1 cellular context compared by ENCODE assay signal in the genomic region with DNA sequence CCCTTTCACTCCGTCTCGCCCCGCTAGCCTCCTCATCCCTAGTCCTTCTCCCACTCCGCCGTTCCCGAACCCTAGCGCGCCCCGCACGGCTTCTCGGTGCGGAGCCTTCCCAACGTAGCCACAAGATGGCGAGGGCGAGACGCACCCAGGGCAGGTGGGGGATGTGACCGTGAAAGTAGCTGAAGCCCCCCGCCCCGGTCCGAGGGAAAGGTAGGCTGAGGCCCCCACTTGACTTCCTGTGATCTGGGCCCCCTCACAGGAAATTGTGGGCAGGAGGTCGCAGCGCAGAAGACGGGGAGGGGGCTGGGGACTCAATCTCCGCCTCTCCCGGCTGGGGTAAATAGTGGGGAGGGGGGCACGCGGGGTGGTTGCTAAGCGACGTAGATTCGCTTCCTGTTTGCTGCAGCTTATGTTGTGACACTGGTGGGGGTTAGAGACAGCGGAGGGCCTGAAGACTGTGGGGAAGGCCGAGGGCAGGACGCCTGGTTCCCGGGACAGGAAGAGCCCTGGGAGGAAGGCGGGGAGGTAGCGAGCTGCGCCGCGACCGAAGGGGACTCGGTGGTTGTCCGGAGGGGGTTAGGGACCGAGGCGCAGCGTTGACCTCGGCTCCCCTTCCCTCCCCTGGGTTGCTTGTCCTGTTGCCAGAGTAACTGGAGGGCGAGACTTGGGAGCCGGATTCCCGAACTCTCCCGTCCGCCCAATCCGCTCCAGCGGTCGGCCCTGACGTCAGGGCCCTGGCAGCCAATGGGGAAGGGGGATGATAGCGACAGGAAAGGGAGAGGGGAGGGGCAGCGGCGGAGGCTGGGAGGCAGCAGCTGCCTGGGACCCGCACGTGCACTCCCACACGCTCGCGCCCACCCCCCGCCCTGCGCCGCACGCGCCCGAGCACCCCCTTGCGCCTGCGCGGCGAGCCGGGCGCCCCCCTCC.
TF ChIP-seq lines count a peak whose summit lies in the region.

No MANE protein-coding gene starts in this region.

TF ChIP-seq in K562, 482 proteins besides CTCF, POLR2A, EP300 and RAD21 (continued from another document and continues in another):
- TF ChIP-seq, protein P1, sequence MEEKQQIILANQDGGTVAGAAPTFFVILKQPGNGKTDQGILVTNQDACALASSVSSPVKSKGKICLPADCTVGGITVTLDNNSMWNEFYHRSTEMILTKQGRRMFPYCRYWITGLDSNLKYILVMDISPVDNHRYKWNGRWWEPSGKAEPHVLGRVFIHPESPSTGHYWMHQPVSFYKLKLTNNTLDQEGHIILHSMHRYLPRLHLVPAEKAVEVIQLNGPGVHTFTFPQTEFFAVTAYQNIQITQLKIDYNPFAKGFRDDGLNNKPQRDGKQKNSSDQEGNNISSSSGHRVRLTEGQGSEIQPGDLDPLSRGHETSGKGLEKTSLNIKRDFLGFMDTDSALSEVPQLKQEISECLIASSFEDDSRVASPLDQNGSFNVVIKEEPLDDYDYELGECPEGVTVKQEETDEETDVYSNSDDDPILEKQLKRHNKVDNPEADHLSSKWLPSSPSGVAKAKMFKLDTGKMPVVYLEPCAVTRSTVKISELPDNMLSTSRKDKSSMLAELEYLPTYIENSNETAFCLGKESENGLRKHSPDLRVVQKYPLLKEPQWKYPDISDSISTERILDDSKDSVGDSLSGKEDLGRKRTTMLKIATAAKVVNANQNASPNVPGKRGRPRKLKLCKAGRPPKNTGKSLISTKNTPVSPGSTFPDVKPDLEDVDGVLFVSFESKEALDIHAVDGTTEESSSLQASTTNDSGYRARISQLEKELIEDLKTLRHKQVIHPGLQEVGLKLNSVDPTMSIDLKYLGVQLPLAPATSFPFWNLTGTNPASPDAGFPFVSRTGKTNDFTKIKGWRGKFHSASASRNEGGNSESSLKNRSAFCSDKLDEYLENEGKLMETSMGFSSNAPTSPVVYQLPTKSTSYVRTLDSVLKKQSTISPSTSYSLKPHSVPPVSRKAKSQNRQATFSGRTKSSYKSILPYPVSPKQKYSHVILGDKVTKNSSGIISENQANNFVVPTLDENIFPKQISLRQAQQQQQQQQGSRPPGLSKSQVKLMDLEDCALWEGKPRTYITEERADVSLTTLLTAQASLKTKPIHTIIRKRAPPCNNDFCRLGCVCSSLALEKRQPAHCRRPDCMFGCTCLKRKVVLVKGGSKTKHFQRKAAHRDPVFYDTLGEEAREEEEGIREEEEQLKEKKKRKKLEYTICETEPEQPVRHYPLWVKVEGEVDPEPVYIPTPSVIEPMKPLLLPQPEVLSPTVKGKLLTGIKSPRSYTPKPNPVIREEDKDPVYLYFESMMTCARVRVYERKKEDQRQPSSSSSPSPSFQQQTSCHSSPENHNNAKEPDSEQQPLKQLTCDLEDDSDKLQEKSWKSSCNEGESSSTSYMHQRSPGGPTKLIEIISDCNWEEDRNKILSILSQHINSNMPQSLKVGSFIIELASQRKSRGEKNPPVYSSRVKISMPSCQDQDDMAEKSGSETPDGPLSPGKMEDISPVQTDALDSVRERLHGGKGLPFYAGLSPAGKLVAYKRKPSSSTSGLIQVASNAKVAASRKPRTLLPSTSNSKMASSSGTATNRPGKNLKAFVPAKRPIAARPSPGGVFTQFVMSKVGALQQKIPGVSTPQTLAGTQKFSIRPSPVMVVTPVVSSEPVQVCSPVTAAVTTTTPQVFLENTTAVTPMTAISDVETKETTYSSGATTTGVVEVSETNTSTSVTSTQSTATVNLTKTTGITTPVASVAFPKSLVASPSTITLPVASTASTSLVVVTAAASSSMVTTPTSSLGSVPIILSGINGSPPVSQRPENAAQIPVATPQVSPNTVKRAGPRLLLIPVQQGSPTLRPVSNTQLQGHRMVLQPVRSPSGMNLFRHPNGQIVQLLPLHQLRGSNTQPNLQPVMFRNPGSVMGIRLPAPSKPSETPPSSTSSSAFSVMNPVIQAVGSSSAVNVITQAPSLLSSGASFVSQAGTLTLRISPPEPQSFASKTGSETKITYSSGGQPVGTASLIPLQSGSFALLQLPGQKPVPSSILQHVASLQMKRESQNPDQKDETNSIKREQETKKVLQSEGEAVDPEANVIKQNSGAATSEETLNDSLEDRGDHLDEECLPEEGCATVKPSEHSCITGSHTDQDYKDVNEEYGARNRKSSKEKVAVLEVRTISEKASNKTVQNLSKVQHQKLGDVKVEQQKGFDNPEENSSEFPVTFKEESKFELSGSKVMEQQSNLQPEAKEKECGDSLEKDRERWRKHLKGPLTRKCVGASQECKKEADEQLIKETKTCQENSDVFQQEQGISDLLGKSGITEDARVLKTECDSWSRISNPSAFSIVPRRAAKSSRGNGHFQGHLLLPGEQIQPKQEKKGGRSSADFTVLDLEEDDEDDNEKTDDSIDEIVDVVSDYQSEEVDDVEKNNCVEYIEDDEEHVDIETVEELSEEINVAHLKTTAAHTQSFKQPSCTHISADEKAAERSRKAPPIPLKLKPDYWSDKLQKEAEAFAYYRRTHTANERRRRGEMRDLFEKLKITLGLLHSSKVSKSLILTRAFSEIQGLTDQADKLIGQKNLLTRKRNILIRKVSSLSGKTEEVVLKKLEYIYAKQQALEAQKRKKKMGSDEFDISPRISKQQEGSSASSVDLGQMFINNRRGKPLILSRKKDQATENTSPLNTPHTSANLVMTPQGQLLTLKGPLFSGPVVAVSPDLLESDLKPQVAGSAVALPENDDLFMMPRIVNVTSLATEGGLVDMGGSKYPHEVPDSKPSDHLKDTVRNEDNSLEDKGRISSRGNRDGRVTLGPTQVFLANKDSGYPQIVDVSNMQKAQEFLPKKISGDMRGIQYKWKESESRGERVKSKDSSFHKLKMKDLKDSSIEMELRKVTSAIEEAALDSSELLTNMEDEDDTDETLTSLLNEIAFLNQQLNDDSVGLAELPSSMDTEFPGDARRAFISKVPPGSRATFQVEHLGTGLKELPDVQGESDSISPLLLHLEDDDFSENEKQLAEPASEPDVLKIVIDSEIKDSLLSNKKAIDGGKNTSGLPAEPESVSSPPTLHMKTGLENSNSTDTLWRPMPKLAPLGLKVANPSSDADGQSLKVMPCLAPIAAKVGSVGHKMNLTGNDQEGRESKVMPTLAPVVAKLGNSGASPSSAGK (IDR thresholded peaks at IDR 0.05) = no peak
- TF ChIP-seq STAG1 (CRISPR knock-in tag; IDR thresholded peaks at IDR 0.05; ENCODE audit: borderline replicate concordance) = peak; percentile 27; the same call in 1 of the 2 replicates
- no peak for TF ChIP-seq SFPQ (IDR thresholded peaks at IDR 0.05; ENCODE audit: low read depth, low read length)
- no peak for TF ChIP-seq HDAC2 (IDR thresholded peaks at IDR 0.05)
- TF ChIP-seq, protein P2, sequence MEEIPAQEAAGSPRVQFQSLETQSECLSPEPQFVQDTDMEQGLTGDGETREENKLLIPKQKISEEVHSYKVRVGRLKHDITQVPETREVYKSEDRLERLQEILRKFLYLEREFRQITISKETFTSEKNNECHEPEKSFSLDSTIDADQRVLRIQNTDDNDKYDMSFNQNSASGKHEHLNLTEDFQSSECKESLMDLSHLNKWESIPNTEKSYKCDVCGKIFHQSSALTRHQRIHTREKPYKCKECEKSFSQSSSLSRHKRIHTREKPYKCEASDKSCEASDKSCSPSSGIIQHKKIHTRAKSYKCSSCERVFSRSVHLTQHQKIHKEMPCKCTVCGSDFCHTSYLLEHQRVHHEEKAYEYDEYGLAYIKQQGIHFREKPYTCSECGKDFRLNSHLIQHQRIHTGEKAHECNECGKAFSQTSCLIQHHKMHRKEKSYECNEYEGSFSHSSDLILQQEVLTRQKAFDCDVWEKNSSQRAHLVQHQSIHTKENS (CRISPR knock-in tag; IDR thresholded peaks at IDR 0.05) = no peak
- TF ChIP-seq U2AF2 (optimal IDR thresholded peaks at IDR 0.05; ENCODE audit: low read depth, low read length) = no peak
- TF ChIP-seq EZH2 (IDR thresholded peaks at IDR 0.05; ENCODE audit: borderline replicate concordance, low read depth, low read length) = no peak
- no peak for TF ChIP-seq ZNF707 (CRISPR knock-in tag; conservative IDR thresholded peaks at IDR 0.05)
- TF ChIP-seq COPS2 (conservative IDR thresholded peaks at IDR 0.05) = no peak
- no peak for TF ChIP-seq ZNF175 (CRISPR knock-in tag; IDR thresholded peaks at IDR 0.05; ENCODE audit: low read depth)
- TF ChIP-seq, protein P3, sequence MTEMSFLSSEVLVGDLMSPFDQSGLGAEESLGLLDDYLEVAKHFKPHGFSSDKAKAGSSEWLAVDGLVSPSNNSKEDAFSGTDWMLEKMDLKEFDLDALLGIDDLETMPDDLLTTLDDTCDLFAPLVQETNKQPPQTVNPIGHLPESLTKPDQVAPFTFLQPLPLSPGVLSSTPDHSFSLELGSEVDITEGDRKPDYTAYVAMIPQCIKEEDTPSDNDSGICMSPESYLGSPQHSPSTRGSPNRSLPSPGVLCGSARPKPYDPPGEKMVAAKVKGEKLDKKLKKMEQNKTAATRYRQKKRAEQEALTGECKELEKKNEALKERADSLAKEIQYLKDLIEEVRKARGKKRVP (CRISPR knock-in tag; IDR thresholded peaks at IDR 0.05) = no peak
- TF ChIP-seq RB1 (IDR thresholded peaks at IDR 0.05; ENCODE audit: low read depth) = peak; percentile 46; the same call in 1 of the 2 replicates
- no peak for TF ChIP-seq HOXB6 (CRISPR knock-in tag; IDR thresholded peaks at IDR 0.05; ENCODE audit: borderline replicate concordance)
- TF ChIP-seq RERE (CRISPR knock-in tag; IDR thresholded peaks at IDR 0.05; ENCODE audit: borderline replicate concordance) = 0 out of 2 replicates have a peak, but pooled peaks have one; percentile 32
- no peak for TF ChIP-seq ZNF274 (IDR thresholded peaks at IDR 0.05; ENCODE audit: borderline replicate concordance, low read depth, low read length)
- TF ChIP-seq POLR2G (IDR thresholded peaks at IDR 0.05; ENCODE audit: low read depth, low read length) = no peak; the same call in 1 of the 2 replicates
